In genomic region chr12:95218852-95219171, GRCh38 we compare ENCODE assay signal across 7 cellular contexts. TPM values are rescaled to one million over a fixed set of nuclear protein-coding genes. Genes with fewer than 3 reads are reported as not detected.
DNase-seq lines count a peak whose midpoint lies in the region; ATAC-seq, FAIRE-seq and TF ChIP-seq lines count a peak whose summit lies in the region.

No MANE protein-coding gene starts in this region.

- H2AK5ac ChIP-seq in trophoblast cell (ENCODE audit: low read length) = peak overlapping the region; percentile 61

- H3K4ac ChIP-seq in trophoblast cell (ENCODE audit: low read depth, low read length) = peak overlapping the region; percentile 67

- 3 to 6% methylated on average over 6 of the region's 6 CpGs for WGBS in esophagus squamous epithelium, 2 donors
- no CpG with 5 or more reads among the region's 6 CpGs for WGBS in trophoblast cell (ENCODE audit: extremely low coverage, insufficient coverage, insufficient read length)

- peaks cover 28% of the 10 kb centered on the region for H3K4me1 Mint-ChIP-seq in activated CD8-positive, alpha-beta memory T cell treated with anti-CD3 and anti-CD28 coated beads, Interleukin-2, amount 10 ng/mL, durations not matched to agents 7 days and 5 days

- H3K18ac ChIP-seq in trophoblast cell (ENCODE audit: low read length) = no peak overlapping the region

- H3K14ac ChIP-seq in trophoblast cell (ENCODE audit: low read length) = no peak overlapping the region

- peak overlapping the region; percentile 85 for H3K4me2 ChIP-seq in trophoblast cell (ENCODE audit: low read length)

- no peak overlapping the region for H2AFZ ChIP-seq in trophoblast cell (ENCODE audit: insufficient read depth, low read length, poor library complexity)

- no peaks in the 10 kb centered on the region for H3K9me3 Mint-ChIP-seq in activated CD8-positive, alpha-beta memory T cell treated with anti-CD3 and anti-CD28 coated beads, Interleukin-2, amount 10 ng/mL, durations not matched to agents 7 days and 5 days (ENCODE audit: low read depth)

- peak overlapping the region; percentile 62 for H3K9ac ChIP-seq in trophoblast cell (ENCODE audit: low read length)

- no peak overlapping the region for H2BK120ac ChIP-seq in trophoblast cell (ENCODE audit: insufficient read depth, low read length, poor library complexity)

- no peak for TF ChIP-seq POLR2A in GM12892 (IDR thresholded peaks at IDR 0.05; ENCODE audit: low read depth, low read length)
- no peak for TF ChIP-seq POLR2A in esophagus squamous epithelium (IDR thresholded peaks at IDR 0.05)

- DNase-seq in GM12892 (ENCODE audit: insufficient read length) = no peak
- DNase-seq in NCI-H1694 treated with DMSO at 0.1 percent for 48 hours (lab: John Stamatoyannopoulos, UW) = peak; percentile 45
- peak; percentile 72 for DNase-seq in activated CD8-positive, alpha-beta memory T cell treated with anti-CD3 and anti-CD28 coated beads, Interleukin-2, amount 10 ng/mL, durations not matched to agents 7 days and 5 days
- DNase-seq in esophagus squamous epithelium (lab: John Stamatoyannopoulos, UW) = no peak
- no peak for DNase-seq in trophoblast cell
- DNase-seq in hepatic stellate cell (ENCODE audit: low spot score) = no peak

- FAIRE-seq in GM12892 (lab: Jason Lieb, UNC) = peak; percentile 79

- peaks cover 0 to 76% (median 23%) of the 10 kb centered on the region in 3 donors for H3K4me1 ChIP-seq in esophagus squamous epithelium
- H3K4me1 ChIP-seq in trophoblast cell (ENCODE audit: control insufficient read depth in 1 of 2, insufficient read depth in 2 of 2, low read length in 2 of 2) = no peaks in the 10 kb centered on the region

- ATAC-seq in activated CD8-positive, alpha-beta memory T cell treated with anti-CD3 and anti-CD28 coated beads, Interleukin-2, amount 10 ng/mL, durations not matched to agents 7 days and 5 days = peak; percentile 14
- ATAC-seq in HG02571 (IDR thresholded peaks at IDR 0.05; ENCODE audit: unreplicated experiment) = no peak

- H4K8ac ChIP-seq in trophoblast cell (ENCODE audit: low read depth, low read length) = peak overlapping the region; percentile 23

- intact Hi-C loops in esophagus squamous epithelium (cut with DNase I) = loop anchor here (5.0 kb wide), 1 partner anchor 102 kb away; no protein-coding TSS in a partner anchor

- CTCF ChIA-PET in activated CD8-positive, alpha-beta memory T cell treated with anti-CD3 and anti-CD28 coated beads, Interleukin-2, amount 10 ng/mL, durations not matched to agents 7 days and 5 days (lab: Charles Lee) = interaction anchor here (1.0 kb wide), 1 partner anchor 316 kb away, joined by 3 read pairs; no protein-coding TSS in a partner anchor

- H3K79me2 ChIP-seq in trophoblast cell (ENCODE audit: control insufficient read depth, insufficient read depth, low read length, poor library complexity) = peaks cover 27% of the 10 kb centered on the region

- H3K4me3 Mint-ChIP-seq in activated CD8-positive, alpha-beta memory T cell treated with anti-CD3 and anti-CD28 coated beads, Interleukin-2, amount 10 ng/mL, durations not matched to agents 7 days and 5 days = peak overlapping the region; percentile 93

- peak overlapping the region; percentile 79 for H2BK5ac ChIP-seq in trophoblast cell (ENCODE audit: low read depth, low read length, poor library complexity)

- peaks cover 5% of the 10 kb centered on the region for H3K27me3 Mint-ChIP-seq in activated CD8-positive, alpha-beta memory T cell treated with anti-CD3 and anti-CD28 coated beads, Interleukin-2, amount 10 ng/mL, durations not matched to agents 7 days and 5 days

- H3K27ac ChIP-seq in esophagus squamous epithelium = peak overlapping the region; percentile 97 to 99 (median 98)
- peak overlapping the region; percentile 23 for H3K27ac ChIP-seq in trophoblast cell (ENCODE audit: low read depth, low read length)

- H3K4me3 ChIP-seq in esophagus squamous epithelium (peak overlapping the region; percentile 61 to 86 (median 76)), trophoblast cell (ENCODE audit: low read depth, low read length) (peak overlapping the region; percentile 66)

- H3K79me1 ChIP-seq in trophoblast cell (ENCODE audit: low read length) = peaks cover 15% of the 10 kb centered on the region

- H3K27ac Mint-ChIP-seq in activated CD8-positive, alpha-beta memory T cell treated with anti-CD3 and anti-CD28 coated beads, Interleukin-2, amount 10 ng/mL, durations not matched to agents 7 days and 5 days = peak overlapping the region; percentile 95

- H3K36me3 Mint-ChIP-seq in activated CD8-positive, alpha-beta memory T cell treated with anti-CD3 and anti-CD28 coated beads, Interleukin-2, amount 10 ng/mL, durations not matched to agents 7 days and 5 days = peaks cover 9% of the 10 kb centered on the region

- no peaks in the 10 kb centered on the region for H3K36me3 ChIP-seq in esophagus squamous epithelium
- H3K36me3 ChIP-seq in trophoblast cell (ENCODE audit: control insufficient read depth in 1 of 2, insufficient read depth in 2 of 2, low read length in 2 of 2) = no peaks in the 10 kb centered on the region

- H2BK12ac ChIP-seq in trophoblast cell (ENCODE audit: low read length) = no peak overlapping the region

- no peak overlapping the region for H4K91ac ChIP-seq in trophoblast cell (ENCODE audit: low read depth, low read length)

- peak in 1 of 6 experiments; percentile 6 for TF ChIP-seq CTCF in esophagus squamous epithelium (IDR thresholded peaks at IDR 0.05)

- no peaks in the 10 kb centered on the region for H3K9me3 ChIP-seq in esophagus squamous epithelium
- no peaks in the 10 kb centered on the region for H3K9me3 ChIP-seq in trophoblast cell (ENCODE audit: insufficient read depth, low read depth, low read length)

- H3K23ac ChIP-seq in trophoblast cell (ENCODE audit: low read length) = no peak overlapping the region

- H4K12ac ChIP-seq in trophoblast cell (ENCODE audit: low read depth, low read length) = no peak overlapping the region

- H3K27me3 ChIP-seq in esophagus squamous epithelium = no peaks in the 10 kb centered on the region
- H3K27me3 ChIP-seq in trophoblast cell (ENCODE audit: insufficient read depth, low read length) = no peaks in the 10 kb centered on the region

RNA-seq across cellular contexts. Expression of gene VEZT, which starts 1.2 kb away (rescaled TPM):
- polyA plus RNA-seq in GM12892 (2012; ENCODE audit: missing spikeins) = 58.4 TPM
- total RNA-seq in activated CD8-positive, alpha-beta memory T cell treated with anti-CD3 and anti-CD28 coated beads, Interleukin-2, amount 10 ng/mL, durations not matched to agents 7 days and 5 days = 10 to 100 TPM; 36.9 to 52.3 TPM
- total RNA-seq in esophagus squamous epithelium = 10 to 100 TPM; 27.7 to 82.0 (median 45.3) TPM
- 72.0 and 72.3 TPM in 2 replicates for polyA plus RNA-seq in trophoblast cell (2013)

RNA-seq across cellular contexts. Expression of gene FGD6, which starts 1.5 kb away (rescaled TPM):
- 6.3 TPM for polyA plus RNA-seq in GM12892 (2012; ENCODE audit: missing spikeins)
- under 1 TPM; 0.56 to 0.91 TPM for total RNA-seq in activated CD8-positive, alpha-beta memory T cell treated with anti-CD3 and anti-CD28 coated beads, Interleukin-2, amount 10 ng/mL, durations not matched to agents 7 days and 5 days
- 10 to 100 TPM; 10.0 to 19.1 (median 13.2) TPM for total RNA-seq in esophagus squamous epithelium
- 36.2 and 36.3 TPM in 2 replicates for polyA plus RNA-seq in trophoblast cell (2013)

Comparison
In these comparisons a context has a peak if more than half of its experiments do, and no peak if none do; other contexts are left out.
1. DNase-seq: peak in NCI-H1694 treated with DMSO at 0.1 percent for 48 hours (single experiment) and activated CD8-positive, alpha-beta memory T cell treated with anti-CD3 and anti-CD28 coated beads, Interleukin-2, amount 10 ng/mL, durations not matched to agents 7 days and 5 days (single experiment); none in GM12892 (single experiment), esophagus squamous epithelium (single experiment), trophoblast cell (0 of 2) and hepatic stellate cell (single experiment).
2. RNA of gene FGD6, which starts 1.5 kb away (total RNA-seq): 10.0 to 19.1 TPM in esophagus squamous epithelium; 0.56 to 0.91 TPM in activated CD8-positive, alpha-beta memory T cell treated with anti-CD3 and anti-CD28 coated beads, Interleukin-2, amount 10 ng/mL, durations not matched to agents 7 days and 5 days; every median in the first group is over 4 times any median in the second.